In genomic region chr3:146493221-146493620, GRCh38 we compare ENCODE assay signal across 1 cellular context.
TF ChIP-seq lines count a peak whose summit lies in the region.

No MANE protein-coding gene starts in this region.

TF ChIP-seq in K562, 482 proteins besides CTCF, POLR2A, EP300 and RAD21:
- TF ChIP-seq ZNF175 (CRISPR knock-in tag; IDR thresholded peaks at IDR 0.05; ENCODE audit: low read depth) = 0 out of 2 replicates have a peak, but pooled peaks have one; percentile 24
- TF ChIP-seq ZNF644 (tag; IDR thresholded peaks at IDR 0.05; ENCODE audit: low read depth) = no peak
